Comparison of ENCODE assay signal across 25 cellular contexts in the genomic region with DNA sequence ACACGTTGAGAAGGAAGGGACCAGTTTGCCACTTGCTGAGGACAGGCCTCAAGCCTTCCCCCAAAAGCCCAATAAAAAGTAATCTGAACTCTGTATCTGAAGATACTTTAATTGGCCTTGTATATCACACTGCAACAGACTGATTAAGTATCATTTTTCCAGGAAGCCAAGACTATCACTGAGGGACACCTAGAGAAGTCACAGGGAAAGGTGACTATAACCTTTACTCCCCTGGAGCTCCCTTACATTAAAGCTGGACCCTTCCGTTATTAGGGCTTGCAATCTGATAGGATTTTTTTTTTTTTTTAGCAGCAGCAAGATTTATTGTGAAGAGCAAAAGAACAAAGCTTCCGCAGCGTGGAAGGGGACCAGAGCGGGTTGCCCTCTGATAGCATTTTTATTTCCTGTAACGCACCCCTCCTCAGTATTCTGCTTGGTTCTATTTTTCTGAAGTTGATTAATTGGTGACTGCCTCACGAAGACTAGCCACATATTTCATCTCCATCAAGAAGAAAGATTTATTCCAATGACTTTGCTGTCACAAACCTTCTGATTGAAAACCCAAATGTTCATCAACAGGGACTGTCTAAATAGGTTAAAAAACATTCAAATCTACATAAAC. TPM values are rescaled to one million over a fixed set of nuclear protein-coding genes. Genes with fewer than 3 reads are reported as not detected.
A peak's percentile ranks its signal among the peaks of the same experiment; 100 is the strongest.
DNase-seq lines count a peak whose midpoint lies in the region; ATAC-seq and TF ChIP-seq lines count a peak whose summit lies in the region.
"Had no signal": no experiment of that assay in that cellular context is flagged by ENCODE, and none has a peak within 500 bp of the region (broad histone marks: within the 10 kb centered on the region; RNA-seq: fewer than 3 reads in every experiment).

No MANE protein-coding gene starts in this region.

- H3K9me2 ChIP-seq in GM23338 (ENCODE audit: insufficient read depth) = no peaks in the 10 kb centered on the region
- H3K9me2 ChIP-seq: SK-N-SH had no signal

- H3K27ac ChIP-seq in GM23338 (ENCODE audit: low read depth) = no peak overlapping the region
- H3K27ac ChIP-seq: thyroid gland, VCaP had no signal

- DNase-seq in GM23338 (ENCODE audit: low spot score) (no peak), T-helper 17 cell (no peak), endothelial cell (ENCODE audit: low spot score) (no peak), progenitor cell of endocrine pancreas (ENCODE audit: low spot score, unreplicated experiment) (no peak)
- DNase-seq in activated naive CD4-positive, alpha-beta T cell treated with Interleukin-2 at 50 U/mL for 16 hours = no peak
- DNase-seq: ACHN; activated CD4-positive, alpha-beta T cell treated with anti-CD3 and anti-CD28 coated beads, Interleukin-2, amount 10 ng/mL, durations not matched to agents 24 days and 14 days; activated T-cell treated with anti-CD3 and anti-CD28 coated beads, Interleukin-2, amount 50 U/mL, for 48 hours; BE2C; DMS53; effector memory CD4-positive, alpha-beta T cell; foreskin fibroblast; Karpas-422; NCI-H1436; NCI-H2107; NCI-H446 treated with DMSO at 0.1 percent for 48 hours; occipital lobe; SK-N-SH; T-helper 2 cell had no signal

- H3K27me3 ChIP-seq in GM23338 (ENCODE audit: insufficient read depth) = peaks cover 20% of the 10 kb centered on the region
- H3K27me3 ChIP-seq: thyroid gland had no signal

- H3K4me2 ChIP-seq in GM23338 = no peak overlapping the region

- peaks cover 11% of the 10 kb centered on the region for H3F3A ChIP-seq in GM23338 (replicated peaks; ENCODE audit: low read depth)

- ATAC-seq in GM23338 (no peak), T-helper 17 cell (no peak), GM19463 (IDR thresholded peaks at IDR 0.05; ENCODE audit: unreplicated experiment) (no peak), GM21367 (IDR thresholded peaks at IDR 0.05; ENCODE audit: unreplicated experiment) (no peak)

- H3K36me3 ChIP-seq in GM23338 (ENCODE audit: insufficient read depth) = no peaks in the 10 kb centered on the region
- H3K36me3 ChIP-seq: BE2C, thyroid gland had no signal

- H3K9me3 Mint-ChIP-seq in GM23338 (no peaks in the 10 kb centered on the region), endothelial cell (ENCODE audit: unreplicated experiment) (no peaks in the 10 kb centered on the region), progenitor cell of endocrine pancreas (ENCODE audit: low read depth) (no peaks in the 10 kb centered on the region)
- H3K9me3 Mint-ChIP-seq: activated CD4-positive, alpha-beta T cell treated with anti-CD3 and anti-CD28 coated beads, Interleukin-2, amount 10 ng/mL, durations not matched to agents 24 days and 14 days; memory B cell; stimulated activated naive CD8-positive, alpha-beta T cell treated with anti-CD3 and anti-CD28 coated beads, Interleukin-15, Interleukin-2, amounts not matched to agents 100 ng/mL and 50 ng/mL, for 24 hours had no signal

- TF ChIP-seq CTCF in GM23338 (conservative IDR thresholded peaks at IDR 0.05; ENCODE audit: low read depth in 2 of 2) (no peak), endothelial cell (IDR thresholded peaks at IDR 0.05; ENCODE audit: unreplicated experiment) (no peak), progenitor cell of endocrine pancreas (IDR thresholded peaks at IDR 0.05; ENCODE audit: unreplicated experiment) (no peak)

- H2AFZ ChIP-seq in GM23338 = no peak overlapping the region

- peaks cover 65% of the 10 kb centered on the region for H3K79me2 ChIP-seq in GM23338 (replicated peaks; ENCODE audit: insufficient read depth)

- H3K4me1 ChIP-seq in GM23338 (ENCODE audit: insufficient read depth) = peaks cover 37% of the 10 kb centered on the region

- H3K4me1 Mint-ChIP-seq in GM23338 (peaks cover 60% of the 10 kb centered on the region), T-helper 17 cell (peaks cover 3% of the 10 kb centered on the region), endothelial cell (ENCODE audit: unreplicated experiment) (peaks cover 29% of the 10 kb centered on the region), progenitor cell of endocrine pancreas (ENCODE audit: low read depth) (peaks cover 35% of the 10 kb centered on the region)

- H3K27me3 Mint-ChIP-seq in GM23338 (ENCODE audit: insufficient read depth, low read depth, poor library complexity) (peaks cover 23% of the 10 kb centered on the region), T-helper 17 cell (peaks cover 68% of the 10 kb centered on the region), endothelial cell (ENCODE audit: unreplicated experiment) (peaks cover 3% of the 10 kb centered on the region), progenitor cell of endocrine pancreas (no peaks in the 10 kb centered on the region)

- H3K4me3 ChIP-seq in GM23338 = no peak overlapping the region
- H3K4me3 ChIP-seq: thyroid gland had no signal

- peaks cover 49% of the 10 kb centered on the region for H4K20me1 ChIP-seq in GM23338 (replicated peaks; ENCODE audit: insufficient read depth)

- H3K9me3 ChIP-seq in T-helper 17 cell (ENCODE audit: control insufficient read depth, low read length, poor library complexity, severe bottlenecking) = no peaks in the 10 kb centered on the region
- H3K9me3 ChIP-seq: BE2C, SK-N-SH, thyroid gland had no signal

- no peaks in the 10 kb centered on the region for H3K36me3 Mint-ChIP-seq in GM23338 (ENCODE audit: low read depth)
- no peaks in the 10 kb centered on the region for H3K36me3 Mint-ChIP-seq in T-helper 17 cell (ENCODE audit: low read depth)
- no peaks in the 10 kb centered on the region for H3K36me3 Mint-ChIP-seq in endothelial cell (ENCODE audit: low read depth, unreplicated experiment)
- H3K36me3 Mint-ChIP-seq in progenitor cell of endocrine pancreas (ENCODE audit: insufficient read depth) = no peaks in the 10 kb centered on the region
- H3K36me3 Mint-ChIP-seq: memory B cell had no signal

- peak overlapping the region; percentile 69; the same call in 2 of the 3 replicates for H3K4me3 Mint-ChIP-seq in GM23338
- peak overlapping the region; percentile 62 for H3K4me3 Mint-ChIP-seq in T-helper 17 cell
- H3K4me3 Mint-ChIP-seq in endothelial cell (ENCODE audit: unreplicated experiment) = peak overlapping the region; percentile 83
- H3K4me3 Mint-ChIP-seq in progenitor cell of endocrine pancreas (ENCODE audit: low read depth) = peak overlapping the region; percentile 78
- H3K4me3 Mint-ChIP-seq: memory B cell; stimulated activated naive CD8-positive, alpha-beta T cell treated with anti-CD3 and anti-CD28 coated beads, Interleukin-15, Interleukin-2, amounts not matched to agents 100 ng/mL and 50 ng/mL, for 24 hours had no signal

- H3K27ac Mint-ChIP-seq in GM23338 = no peak overlapping the region
- no peak overlapping the region for H3K27ac Mint-ChIP-seq in T-helper 17 cell
- no peak overlapping the region for H3K27ac Mint-ChIP-seq in endothelial cell (ENCODE audit: unreplicated experiment)
- H3K27ac Mint-ChIP-seq in progenitor cell of endocrine pancreas = no peak overlapping the region
- H3K27ac Mint-ChIP-seq: activated CD4-positive, alpha-beta T cell treated with anti-CD3 and anti-CD28 coated beads, Interleukin-2, amount 10 ng/mL, durations not matched to agents 24 days and 14 days; memory B cell; stimulated activated naive CD8-positive, alpha-beta T cell treated with anti-CD3 and anti-CD28 coated beads, Interleukin-15, Interleukin-2, amounts not matched to agents 100 ng/mL and 50 ng/mL, for 24 hours had no signal

TF ChIP-seq in GM23338, 12 proteins besides CTCF, POLR2A, EP300 and RAD21:
- TF ChIP-seq, protein P1, sequence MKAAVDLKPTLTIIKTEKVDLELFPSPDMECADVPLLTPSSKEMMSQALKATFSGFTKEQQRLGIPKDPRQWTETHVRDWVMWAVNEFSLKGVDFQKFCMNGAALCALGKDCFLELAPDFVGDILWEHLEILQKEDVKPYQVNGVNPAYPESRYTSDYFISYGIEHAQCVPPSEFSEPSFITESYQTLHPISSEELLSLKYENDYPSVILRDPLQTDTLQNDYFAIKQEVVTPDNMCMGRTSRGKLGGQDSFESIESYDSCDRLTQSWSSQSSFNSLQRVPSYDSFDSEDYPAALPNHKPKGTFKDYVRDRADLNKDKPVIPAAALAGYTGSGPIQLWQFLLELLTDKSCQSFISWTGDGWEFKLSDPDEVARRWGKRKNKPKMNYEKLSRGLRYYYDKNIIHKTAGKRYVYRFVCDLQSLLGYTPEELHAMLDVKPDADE (IDR thresholded peaks at IDR 0.05) = no peak
- TF ChIP-seq, protein P2, sequence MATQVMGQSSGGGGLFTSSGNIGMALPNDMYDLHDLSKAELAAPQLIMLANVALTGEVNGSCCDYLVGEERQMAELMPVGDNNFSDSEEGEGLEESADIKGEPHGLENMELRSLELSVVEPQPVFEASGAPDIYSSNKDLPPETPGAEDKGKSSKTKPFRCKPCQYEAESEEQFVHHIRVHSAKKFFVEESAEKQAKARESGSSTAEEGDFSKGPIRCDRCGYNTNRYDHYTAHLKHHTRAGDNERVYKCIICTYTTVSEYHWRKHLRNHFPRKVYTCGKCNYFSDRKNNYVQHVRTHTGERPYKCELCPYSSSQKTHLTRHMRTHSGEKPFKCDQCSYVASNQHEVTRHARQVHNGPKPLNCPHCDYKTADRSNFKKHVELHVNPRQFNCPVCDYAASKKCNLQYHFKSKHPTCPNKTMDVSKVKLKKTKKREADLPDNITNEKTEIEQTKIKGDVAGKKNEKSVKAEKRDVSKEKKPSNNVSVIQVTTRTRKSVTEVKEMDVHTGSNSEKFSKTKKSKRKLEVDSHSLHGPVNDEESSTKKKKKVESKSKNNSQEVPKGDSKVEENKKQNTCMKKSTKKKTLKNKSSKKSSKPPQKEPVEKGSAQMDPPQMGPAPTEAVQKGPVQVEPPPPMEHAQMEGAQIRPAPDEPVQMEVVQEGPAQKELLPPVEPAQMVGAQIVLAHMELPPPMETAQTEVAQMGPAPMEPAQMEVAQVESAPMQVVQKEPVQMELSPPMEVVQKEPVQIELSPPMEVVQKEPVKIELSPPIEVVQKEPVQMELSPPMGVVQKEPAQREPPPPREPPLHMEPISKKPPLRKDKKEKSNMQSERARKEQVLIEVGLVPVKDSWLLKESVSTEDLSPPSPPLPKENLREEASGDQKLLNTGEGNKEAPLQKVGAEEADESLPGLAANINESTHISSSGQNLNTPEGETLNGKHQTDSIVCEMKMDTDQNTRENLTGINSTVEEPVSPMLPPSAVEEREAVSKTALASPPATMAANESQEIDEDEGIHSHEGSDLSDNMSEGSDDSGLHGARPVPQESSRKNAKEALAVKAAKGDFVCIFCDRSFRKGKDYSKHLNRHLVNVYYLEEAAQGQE (IDR thresholded peaks at IDR 0.05; ENCODE audit: unreplicated experiment) = no peak
- no peak for TF ChIP-seq ZNF331 (CRISPR knock-in tag; IDR thresholded peaks at IDR 0.05; ENCODE audit: low read depth)

RNA-seq across cellular contexts. Expression of a gene that starts 2.7 kb away (rescaled TPM):
- total RNA-seq in GM23338 (2014; rRNA removed; shearing (Covaris generic)) = 52.1 and 53.4 TPM in 2 replicates
- polyA plus RNA-seq in GM23338 (2016; fragmentation: Nextera tagmentation; extraction: Ambion mirVana) = 11.9 and 12.2 TPM in 2 replicates
- total RNA-seq in T-helper 17 cell (10 to 100 TPM in 1 of 2 donors, 1 to 10 TPM in 1; 5.9 to 16.4 TPM), endothelial cell (ENCODE audit: unreplicated experiment) (21.4 TPM), progenitor cell of endocrine pancreas (46.2 and 53.2 TPM in 2 replicates)

RNA-seq across cellular contexts. Expression of a gene that starts 38.2 kb away (rescaled TPM):
- total RNA-seq in GM23338 (2014; rRNA removed; shearing (Covaris generic)) = 5.2 and 7.8 TPM in 2 replicates
- polyA plus RNA-seq in GM23338 (2016; fragmentation: Nextera tagmentation; extraction: Ambion mirVana) = 6.6 and 7.9 TPM in 2 replicates
- total RNA-seq in T-helper 17 cell (10 to 100 TPM; 21.1 to 25.8 TPM), endothelial cell (ENCODE audit: unreplicated experiment) (17.5 TPM), progenitor cell of endocrine pancreas (4.8 and 6.2 TPM in 2 replicates)
